Comparison of ENCODE assay signal across 9 cellular contexts in genomic region chrX:44012484-44013096, GRCh38. TPM values are rescaled to one million over a fixed set of nuclear protein-coding genes. Genes with fewer than 3 reads are reported as not detected.
DNase-seq lines count a peak whose midpoint lies in the region; ATAC-seq and TF ChIP-seq lines count a peak whose summit lies in the region.
"Had no signal": no experiment of that assay in that cellular context is flagged by ENCODE, and none has a peak within 500 bp of the region (broad histone marks: within the 10 kb centered on the region; RNA-seq: fewer than 3 reads in every experiment).

No MANE protein-coding gene starts in this region.

- POLR2A ChIA-PET in activated CD4-positive, alpha-beta memory T cell treated with anti-CD3 and anti-CD28 coated beads, Interleukin-2, amount 10 ng/mL, durations not matched to agents 7 days and 5 days (lab: Charles Lee), result no interaction called here

- H3K4me1 Mint-ChIP-seq in activated CD4-positive, alpha-beta memory T cell treated with anti-CD3 and anti-CD28 coated beads, Interleukin-2, amount 10 ng/mL, durations not matched to agents 7 days and 5 days, result peaks cover 14% of the 10 kb centered on the region
- no peaks in the 10 kb centered on the region for H3K4me1 Mint-ChIP-seq in progenitor cell of endocrine pancreas (ENCODE audit: low read depth)

- no peak for TF ChIP-seq POLR2A in vagina (IDR thresholded peaks at IDR 0.05)

- H3K27me3 Mint-ChIP-seq in activated CD4-positive, alpha-beta memory T cell treated with anti-CD3 and anti-CD28 coated beads, Interleukin-2, amount 10 ng/mL, durations not matched to agents 7 days and 5 days, result no peaks in the 10 kb centered on the region
- H3K27me3 Mint-ChIP-seq in progenitor cell of endocrine pancreas, result no peaks in the 10 kb centered on the region

- H3K27ac Mint-ChIP-seq in activated CD4-positive, alpha-beta memory T cell treated with anti-CD3 and anti-CD28 coated beads, Interleukin-2, amount 10 ng/mL, durations not matched to agents 7 days and 5 days, result no peak overlapping the region
- H3K27ac Mint-ChIP-seq in progenitor cell of endocrine pancreas, result no peak overlapping the region

- H3K36me3 Mint-ChIP-seq in activated CD4-positive, alpha-beta memory T cell treated with anti-CD3 and anti-CD28 coated beads, Interleukin-2, amount 10 ng/mL, durations not matched to agents 7 days and 5 days (ENCODE audit: low read depth), result no peaks in the 10 kb centered on the region
- no peaks in the 10 kb centered on the region for H3K36me3 Mint-ChIP-seq in progenitor cell of endocrine pancreas (ENCODE audit: insufficient read depth)

- no peaks in the 10 kb centered on the region for H3K27me3 ChIP-seq in vagina

- no peaks in the 10 kb centered on the region for H3K36me3 ChIP-seq in vagina

- intact Hi-C loops in vagina (cut with DNase I), result no loop called here

- TF ChIP-seq CTCF in foreskin fibroblast (IDR thresholded peaks at IDR 0.05; ENCODE audit: low read depth, low read length) (no peak), progenitor cell of endocrine pancreas (IDR thresholded peaks at IDR 0.05; ENCODE audit: unreplicated experiment) (no peak), vagina (IDR thresholded peaks at IDR 0.05) (no peak)

- CTCF ChIA-PET in activated CD4-positive, alpha-beta memory T cell treated with anti-CD3 and anti-CD28 coated beads, Interleukin-2, amount 10 ng/mL, durations not matched to agents 7 days and 5 days (lab: Charles Lee), result no interaction called here

- no peaks in the 10 kb centered on the region for H3K9me3 Mint-ChIP-seq in activated CD4-positive, alpha-beta memory T cell treated with anti-CD3 and anti-CD28 coated beads, Interleukin-2, amount 10 ng/mL, durations not matched to agents 7 days and 5 days
- H3K9me3 Mint-ChIP-seq in progenitor cell of endocrine pancreas (ENCODE audit: low read depth), result peaks cover 32% of the 10 kb centered on the region

- DNase-seq in NK-92 treated with Interleukin-12 subunit alpha and Interleukin-12 subunit beta, amount 100 ng/mL, for 24 hours (lab: John Stamatoyannopoulos, UW), result peak; percentile 2
- DNase-seq in NK-92 (lab: John Stamatoyannopoulos, UW; ENCODE audit: unreplicated experiment) (no peak), foreskin fibroblast (peak; percentile 91), progenitor cell of endocrine pancreas (ENCODE audit: low spot score, unreplicated experiment) (no peak), vagina (ENCODE audit: extremely low spot score in 2 of 2) (no peak)
- peak; percentile 55 for DNase-seq in activated CD4-positive, alpha-beta memory T cell treated with anti-CD3 and anti-CD28 coated beads, Interleukin-2, amount 10 ng/mL, durations not matched to agents 7 days and 5 days
- DNase-seq in stimulated activated CD4-positive, alpha-beta T cell treated with anti-CD3 and anti-CD28 coated beads, Interleukin-4, amount 100 ng/mL, for 48 hours (ENCODE audit: low read depth in 2 of 2), result peak; percentile 14 to 43

- no peak for ATAC-seq in HG03342 (IDR thresholded peaks at IDR 0.05; ENCODE audit: unreplicated experiment)

- no peaks in the 10 kb centered on the region for H3K9me3 ChIP-seq in vagina

- no peak overlapping the region for H3K4me3 Mint-ChIP-seq in activated CD4-positive, alpha-beta memory T cell treated with anti-CD3 and anti-CD28 coated beads, Interleukin-2, amount 10 ng/mL, durations not matched to agents 7 days and 5 days
- H3K4me3 Mint-ChIP-seq in progenitor cell of endocrine pancreas (ENCODE audit: low read depth), result no peak overlapping the region

- no peaks in the 10 kb centered on the region for H3K4me1 ChIP-seq in vagina

- no peak overlapping the region for H3K27ac ChIP-seq in vagina
- H3K27ac ChIP-seq: 22Rv1 had no signal

- H3K4me3 ChIP-seq in foreskin fibroblast (ENCODE audit: low read depth in 1 of 2, low read length in 2 of 2) (no peak overlapping the region), vagina (no peak overlapping the region)

RNA-seq across cellular contexts. Expression of gene NDP, which starts 39.4 kb away (rescaled TPM):
- total RNA-seq in activated CD4-positive, alpha-beta memory T cell treated with anti-CD3 and anti-CD28 coated beads, Interleukin-2, amount 10 ng/mL, durations not matched to agents 7 days and 5 days, result not detected
- total RNA-seq in progenitor cell of endocrine pancreas, result not detected in 2 replicates
- total RNA-seq in vagina, result 3.7 TPM

Comparison
In these comparisons a context has a peak if more than half of its experiments do, and no peak if none do; other contexts are left out.
1. DNase-seq: peak in NK-92 treated with Interleukin-12 subunit alpha and Interleukin-12 subunit beta, amount 100 ng/mL, for 24 hours (single experiment), activated CD4-positive, alpha-beta memory T cell treated with anti-CD3 and anti-CD28 coated beads, Interleukin-2, amount 10 ng/mL, durations not matched to agents 7 days and 5 days (single experiment), foreskin fibroblast (2 of 2) and stimulated activated CD4-positive, alpha-beta T cell treated with anti-CD3 and anti-CD28 coated beads, Interleukin-4, amount 100 ng/mL, for 48 hours (2 of 2); none in NK-92 (single experiment), progenitor cell of endocrine pancreas (single experiment) and vagina (0 of 2).